In the genomic region with DNA sequence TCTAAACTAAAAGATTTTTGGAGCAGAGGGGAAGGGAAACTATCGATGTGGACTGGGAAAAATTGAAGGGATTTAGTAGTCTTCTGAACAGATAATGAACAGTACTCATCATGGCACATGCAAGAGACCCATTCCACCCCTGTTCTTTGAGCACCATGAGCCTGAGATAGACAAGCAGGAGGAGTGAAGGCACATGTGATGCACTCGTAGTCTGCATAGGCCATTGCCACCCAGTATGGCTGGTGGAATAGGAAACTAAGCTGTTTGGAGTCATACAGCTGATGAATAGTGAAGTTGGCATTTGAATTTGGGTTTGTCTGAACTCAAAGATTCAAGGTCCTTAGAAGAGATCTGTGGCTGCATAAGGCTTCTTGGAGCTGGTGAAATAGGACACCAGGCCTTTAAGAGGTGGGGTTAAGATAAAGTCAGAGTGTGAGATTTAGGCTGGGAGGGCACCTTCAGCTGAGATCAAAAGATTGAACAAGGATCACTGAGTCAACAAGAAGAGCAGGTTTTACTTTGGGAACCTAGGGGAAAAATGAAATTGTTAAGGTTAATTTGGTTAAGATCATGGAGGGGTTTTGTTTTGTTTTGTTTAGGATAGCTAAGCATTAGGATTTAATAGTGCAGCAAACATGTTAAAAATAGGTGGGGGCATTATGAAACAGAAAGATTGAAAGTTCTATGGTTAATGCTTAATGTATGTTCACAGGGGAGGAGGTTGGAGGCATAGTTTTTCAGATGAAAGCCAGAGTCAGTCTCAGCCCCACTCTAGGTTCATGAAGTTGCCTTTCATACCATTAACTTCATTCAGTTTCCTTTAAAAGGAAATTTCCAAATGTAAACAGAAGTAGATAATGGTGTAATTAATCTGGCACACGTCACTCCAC, we compare ENCODE assay signal across 10 cellular contexts.
DNase-seq lines count a peak whose midpoint lies in the region; ATAC-seq and TF ChIP-seq lines count a peak whose summit lies in the region.
"Had no signal": no experiment of that assay in that cellular context is flagged by ENCODE, and none has a peak within 500 bp of the region (broad histone marks: within the 10 kb centered on the region; RNA-seq: fewer than 3 reads in every experiment).

No MANE protein-coding gene starts in this region.

- H3K9ac ChIP-seq in mammary epithelial cell (ENCODE audit: insufficient read depth, low read length), result no peak overlapping the region

- CTCF ChIA-PET in MCF 10A (lab: Yijun Ruan, JAX) (interaction anchor here (0.6 to 2.6 kb wide), 3 partner anchors 9 to 171 kb away, joined by 4 to 14 read pairs (median 5); no protein-coding TSS in a partner anchor), mammary epithelial cell (lab: Charles Lee; ENCODE audit: low non-redundant PET) (no interaction called here)

- H3K4me1 Mint-ChIP-seq in MCF 10A (ENCODE audit: insufficient read depth, unreplicated experiment), result peaks cover 13% of the 10 kb centered on the region
- H3K4me1 Mint-ChIP-seq in activated T-helper 17 cell treated with anti-CD3 and anti-CD28 coated beads, Interleukin-2, amount 50 U/mL, for 72 hours, result peaks cover 35% of the 10 kb centered on the region
- peaks cover 50% of the 10 kb centered on the region for H3K4me1 Mint-ChIP-seq in stimulated activated naive CD8-positive, alpha-beta T cell treated with anti-CD3 and anti-CD28 coated beads, Interleukin-15, amount 100 ng/mL, for 72 hours

- no TSS peak for BruUV-seq in MCF 10A (replicated peaks; lab: Mats Ljungman, UMichigan)
- BruUV-seq in mammary epithelial cell (replicated peaks; lab: Mats Ljungman, UMichigan), result no TSS peak

- H3K4me3 ChIP-seq in mammary epithelial cell (replicated peaks in 1 of 3; ENCODE audit: insufficient read depth in 1 of 3, low read depth in 2 of 3, low read length in 3 of 3), result no peak overlapping the region

- no peaks in the 10 kb centered on the region for H3K36me3 ChIP-seq in mammary epithelial cell (ENCODE audit: insufficient read depth, low read length)

- H3K79me2 ChIP-seq in mammary epithelial cell (ENCODE audit: insufficient read depth, low read length), result peaks cover 60% of the 10 kb centered on the region

- peaks cover 6% of the 10 kb centered on the region for H3K4me1 ChIP-seq in mammary epithelial cell (ENCODE audit: insufficient read depth, low read length)

- no peak overlapping the region for H3K27ac Mint-ChIP-seq in MCF 10A (ENCODE audit: low read depth, unreplicated experiment)
- peak overlapping the region; percentile 54 for H3K27ac Mint-ChIP-seq in activated T-helper 17 cell treated with anti-CD3 and anti-CD28 coated beads, Interleukin-2, amount 50 U/mL, for 72 hours
- no peak overlapping the region for H3K27ac Mint-ChIP-seq in stimulated activated naive CD8-positive, alpha-beta T cell treated with anti-CD3 and anti-CD28 coated beads, Interleukin-15, amount 100 ng/mL, for 72 hours

- no peak overlapping the region for H2AFZ ChIP-seq in mammary epithelial cell (ENCODE audit: low read depth, low read length)

- intact Hi-C loops in MCF 10A (cut with micrococcal nuclease), result no loop called here
- intact Hi-C loops in mammary epithelial cell (cut with micrococcal nuclease), result no loop called here

- H3K27me3 ChIP-seq in mammary epithelial cell (ENCODE audit: insufficient read depth, low read length), result no peaks in the 10 kb centered on the region

- POLR2A ChIA-PET in MCF 10A (lab: Yijun Ruan, JAX), result interaction anchor here (0.8 to 1.4 kb wide), 2 partner anchors 11 to 60 kb away, joined by 3 read pairs; no protein-coding TSS in a partner anchor

- no peaks in the 10 kb centered on the region for H4K20me1 ChIP-seq in mammary epithelial cell (ENCODE audit: insufficient read depth, low read length)

- no peaks in the 10 kb centered on the region for H3K27me3 Mint-ChIP-seq in MCF 10A (ENCODE audit: insufficient read depth, unreplicated experiment)
- no peaks in the 10 kb centered on the region for H3K27me3 Mint-ChIP-seq in activated T-helper 17 cell treated with anti-CD3 and anti-CD28 coated beads, Interleukin-2, amount 50 U/mL, for 72 hours
- no peaks in the 10 kb centered on the region for H3K27me3 Mint-ChIP-seq in stimulated activated naive CD8-positive, alpha-beta T cell treated with anti-CD3 and anti-CD28 coated beads, Interleukin-15, amount 100 ng/mL, for 72 hours

- no peaks in the 10 kb centered on the region for H3K36me3 Mint-ChIP-seq in MCF 10A (ENCODE audit: insufficient read depth, unreplicated experiment)
- peaks cover 10% of the 10 kb centered on the region for H3K36me3 Mint-ChIP-seq in activated T-helper 17 cell treated with anti-CD3 and anti-CD28 coated beads, Interleukin-2, amount 50 U/mL, for 72 hours (ENCODE audit: low read depth)

- dilution Hi-C loops in mammary epithelial cell (cut with HindIII; ENCODE audit: low sequenced_read_pairs), result no loop called here

- H3K4me2 ChIP-seq in mammary epithelial cell (ENCODE audit: insufficient read depth, low read depth, low read length), result no peak overlapping the region

- no peaks in the 10 kb centered on the region for H3K9me3 Mint-ChIP-seq in MCF 10A (ENCODE audit: unreplicated experiment)
- no peaks in the 10 kb centered on the region for H3K9me3 Mint-ChIP-seq in activated T-helper 17 cell treated with anti-CD3 and anti-CD28 coated beads, Interleukin-2, amount 50 U/mL, for 72 hours
- H3K9me3 Mint-ChIP-seq in stimulated activated naive CD8-positive, alpha-beta T cell treated with anti-CD3 and anti-CD28 coated beads, Interleukin-15, amount 100 ng/mL, for 72 hours, result no peaks in the 10 kb centered on the region

- H3K27ac ChIP-seq in mammary epithelial cell (ENCODE audit: insufficient read depth, low read depth, low read length) (no peak overlapping the region), substantia nigra (ENCODE audit: low read depth, low read length, poor library complexity, severe bottlenecking) (no peak overlapping the region)

- no peaks in the 10 kb centered on the region for H3K9me3 ChIP-seq in mammary epithelial cell (replicated peaks; ENCODE audit: insufficient read depth, low read length)

- peak; percentile 64 for ATAC-seq in HG02884 (IDR thresholded peaks at IDR 0.05; ENCODE audit: unreplicated experiment)
- ATAC-seq in activated T-helper 17 cell treated with anti-CD3 and anti-CD28 coated beads, Interleukin-2, amount 50 U/mL, for 72 hours (replicated peaks), result peak; percentile 20
- peak; percentile 42 for ATAC-seq in stimulated activated naive CD8-positive, alpha-beta T cell treated with anti-CD3 and anti-CD28 coated beads, Interleukin-15, amount 100 ng/mL, for 72 hours

- peak; percentile 12 for DNase-seq in MCF 10A (ENCODE audit: unreplicated experiment)
- DNase-seq in mammary epithelial cell, result no peak
- no peak for DNase-seq in stimulated activated naive CD8-positive, alpha-beta T cell treated with anti-CD3 and anti-CD28 coated beads, Interleukin-15, amount 100 ng/mL, for 72 hours
- no peak for DNase-seq in RKO (ENCODE audit: low spot score)
- DNase-seq in substantia nigra (lab: John Stamatoyannopoulos, UW), result no peak
- DNase-seq in NCI-H226, result no peak
- DNase-seq: Right ventricle myocardium superior had no signal

- TF ChIP-seq CTCF in MCF 10A (IDR thresholded peaks at IDR 0.05; ENCODE audit: unreplicated experiment) (no peak), mammary epithelial cell (conservative IDR thresholded peaks at IDR 0.05 in 1 of 2, IDR thresholded peaks at IDR 0.05 in 1 of 2; ENCODE audit: extremely low read depth in 1 of 2, insufficient read depth in 1 of 2, low read depth in 1 of 2, low read length in 2 of 2) (no peak)

- 79% methylated on average over 3 of the region's 3 CpGs for WGBS in mammary epithelial cell (ENCODE audit: low coverage, missing lambda C conversion rate)

- H3K4me3 Mint-ChIP-seq in MCF 10A (ENCODE audit: unreplicated experiment), result no peak overlapping the region
- H3K4me3 Mint-ChIP-seq in activated T-helper 17 cell treated with anti-CD3 and anti-CD28 coated beads, Interleukin-2, amount 50 U/mL, for 72 hours, result no peak overlapping the region
- no peak overlapping the region for H3K4me3 Mint-ChIP-seq in stimulated activated naive CD8-positive, alpha-beta T cell treated with anti-CD3 and anti-CD28 coated beads, Interleukin-15, amount 100 ng/mL, for 72 hours
- H3K4me3 Mint-ChIP-seq: brain had no signal

- in situ Hi-C loops in mammary epithelial cell (cut with MboI; ENCODE audit: low sequenced_read_pairs in 2 of 2), result no loop called here
